16 cellular contexts compared by ENCODE assay signal in the genomic region with DNA sequence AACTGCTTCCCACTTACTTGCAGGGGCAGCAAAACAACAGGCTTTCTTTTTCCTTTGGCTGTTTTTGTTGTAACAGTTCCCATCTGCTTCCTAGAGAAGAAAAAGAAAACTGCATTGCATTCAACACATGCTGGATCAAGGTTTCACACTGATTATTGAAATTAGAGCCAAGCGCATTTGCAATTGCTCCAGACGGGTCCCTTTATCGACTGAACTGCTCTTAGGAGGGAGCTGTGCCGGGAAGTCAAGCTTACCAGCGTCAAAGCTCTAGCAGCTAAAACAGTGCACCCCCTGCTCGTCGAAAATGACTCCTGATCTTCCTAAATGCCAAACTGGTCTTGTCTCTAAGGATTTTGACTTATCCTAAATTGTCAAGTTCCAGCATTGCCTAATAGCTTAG.
A peak's percentile ranks its signal among the peaks of the same experiment; 100 is the strongest.
DNase-seq lines count a peak whose midpoint lies in the region; ATAC-seq, FAIRE-seq and TF ChIP-seq lines count a peak whose summit lies in the region.
"Had no signal": no experiment of that assay in that cellular context is flagged by ENCODE, and none has a peak within 500 bp of the region (broad histone marks: within the 10 kb centered on the region; RNA-seq: fewer than 3 reads in every experiment).

No MANE protein-coding gene starts in this region.

- H3K36me3 ChIP-seq in right atrium auricular region: no peaks in the 10 kb centered on the region
- H3K36me3 ChIP-seq: tibial artery had no signal

- H3K27me3 ChIP-seq in right atrium auricular region: no peaks in the 10 kb centered on the region
- H3K27me3 ChIP-seq: tibial artery had no signal

- FAIRE-seq in GM19239 (lab: Jason Lieb, UNC): no peak

- intact Hi-C loops in Right ventricle myocardium superior (cut with DNase I): no loop called here

- ATAC-seq in Right ventricle myocardium superior (ENCODE audit: poor library complexity) (peak; percentile 51), left lobe of liver (peak; percentile 40), HG03025 (IDR thresholded peaks at IDR 0.05; ENCODE audit: low FRiP score, unreplicated experiment) (no peak)
- ATAC-seq: activated CD4-positive, CD25-positive, alpha-beta regulatory T cell treated with anti-CD3 and anti-CD28 coated beads, Interleukin-2, amount 50 U/mL, for 24 hours; left colon had no signal

- no peak overlapping the region for H3K27ac ChIP-seq in right atrium auricular region
- H3K27ac ChIP-seq: tibial artery had no signal

- TF ChIP-seq CTCF in right atrium auricular region (IDR thresholded peaks at IDR 0.05): no peak

- H3K9me3 ChIP-seq in right atrium auricular region: no peaks in the 10 kb centered on the region
- H3K9me3 ChIP-seq: tibial artery had no signal

- peaks cover 0 to 4% of the 10 kb centered on the region in 2 donors for H3K4me1 ChIP-seq in right atrium auricular region

- DNase-seq in Right ventricle myocardium superior (no peak), right atrium auricular region (ENCODE audit: low spot score) (no peak), dermis blood vessel endothelial cell (peak; percentile 17), left lobe of liver (ENCODE audit: low spot score) (no peak), GM19239 (ENCODE audit: insufficient read length, low spot score) (no peak), superior temporal gyrus (ENCODE audit: extremely low spot score) (no peak), germinal center (ENCODE audit: low spot score) (no peak)
- DNase-seq: activated T-cell treated with anti-CD3 and anti-CD28 coated beads, Interleukin-2, amount 50 U/mL, for 1 hour; effector CD4-positive, alpha-beta T cell; left colon; MV-4-11; NCI-H446; SW 1271 had no signal

- peak overlapping the region in 1 of 2 donors; percentile 12 for H3K4me3 ChIP-seq in right atrium auricular region
